28 cellular contexts compared by ENCODE assay signal in the genomic region with DNA sequence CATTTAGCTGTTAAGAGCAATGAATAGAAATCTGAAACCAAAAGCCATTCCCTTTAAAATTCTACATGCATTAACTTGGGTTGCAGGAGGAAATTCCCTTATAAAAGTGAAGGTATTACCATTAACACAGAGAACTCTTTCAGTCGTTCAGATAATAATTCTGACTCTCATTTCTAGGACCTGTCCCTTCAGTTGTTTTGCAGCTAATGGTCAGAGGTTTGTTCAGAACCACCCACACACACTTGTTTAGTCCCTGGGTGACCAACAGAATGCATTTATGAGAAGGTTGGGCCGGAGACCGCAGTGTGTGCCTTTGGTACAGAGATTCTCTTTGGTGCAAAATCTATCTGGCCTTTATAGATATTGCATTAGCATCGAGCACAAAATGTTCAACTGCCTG.
"Had no signal": no experiment of that assay in that cellular context is flagged by ENCODE, and none has a peak within 500 bp of the region (broad histone marks: within the 10 kb centered on the region; RNA-seq: fewer than 3 reads in every experiment).

No MANE protein-coding gene starts in this region.

- H3K27ac ChIP-seq: esophagus muscularis mucosa, foreskin keratinocyte, gastroesophageal sphincter, heart left ventricle, hepatocyte, left ventricle myocardium inferior, lower lobe of right lung, ovary, psoas muscle, sigmoid colon, stomach, thyroid gland, vagina had no signal

- H3K27me3 Mint-ChIP-seq: naive thymus-derived CD8-positive, alpha-beta T cell had no signal

- H2AFZ ChIP-seq: hepatocyte had no signal

- H3K27me3 ChIP-seq: esophagus muscularis mucosa, foreskin keratinocyte, gastroesophageal sphincter, hepatocyte, ovary, sigmoid colon, stomach, thyroid gland, vagina had no signal

- H3K36me3 ChIP-seq: esophagus muscularis mucosa, gastroesophageal sphincter, heart left ventricle, left ventricle myocardium inferior, lower lobe of right lung, ovary, sigmoid colon, stomach, thyroid gland, vagina had no signal

- H3K4me3 Mint-ChIP-seq: naive thymus-derived CD8-positive, alpha-beta T cell; nephron progenitor cell; stimulated activated effector memory CD8-positive, alpha-beta T cell treated with anti-CD3 and anti-CD28 coated beads, Interleukin-12 subunit alpha, Interleukin-12 subunit beta, amount 100 ng/mL, for 72 hours had no signal

- H3K36me3 Mint-ChIP-seq: naive thymus-derived CD8-positive, alpha-beta T cell; stimulated activated effector memory CD8-positive, alpha-beta T cell treated with anti-CD3 and anti-CD28 coated beads, Interleukin-12 subunit alpha, Interleukin-12 subunit beta, amount 100 ng/mL, for 72 hours had no signal

- H3K4me1 ChIP-seq: gastroesophageal sphincter, heart left ventricle, left ventricle myocardium inferior, lower lobe of right lung, psoas muscle, stomach, thyroid gland, vagina had no signal

- FAIRE-seq: endothelial cell of umbilical vein, kidney had no signal

- H3K9me3 Mint-ChIP-seq: nephron progenitor cell had no signal

- H3K4me1 Mint-ChIP-seq: naive thymus-derived CD8-positive, alpha-beta T cell; stimulated activated effector memory CD8-positive, alpha-beta T cell treated with anti-CD3 and anti-CD28 coated beads, Interleukin-12 subunit alpha, Interleukin-12 subunit beta, amount 100 ng/mL, for 72 hours had no signal

- H3K4me3 ChIP-seq: esophagus muscularis mucosa, gastroesophageal sphincter, heart left ventricle, hepatocyte, left ventricle myocardium inferior, lower lobe of right lung, ovary, psoas muscle, sigmoid colon, stomach, thyroid gland, vagina had no signal

- H3K4me2 ChIP-seq: hepatocyte had no signal

- H3K79me2 ChIP-seq: hepatocyte had no signal

- H3K9me3 ChIP-seq: esophagus muscularis mucosa, gastroesophageal sphincter, heart left ventricle, left ventricle myocardium inferior, lower lobe of right lung, ovary, psoas muscle, sigmoid colon, stomach, thyroid gland, vagina had no signal

- DNase-seq: dermis blood vessel endothelial cell; effector memory CD4-positive, alpha-beta T cell; foreskin keratinocyte; heart left ventricle; kidney; left cardiac atrium; left ventricle myocardium inferior; lower lobe of right lung; naive thymus-derived CD8-positive, alpha-beta T cell; nephron progenitor cell; nucleus accumbens; ovary; posterior cingulate gyrus; psoas muscle; right cardiac atrium; sigmoid colon; stimulated activated CD4-positive, alpha-beta T cell treated with anti-CD3 and anti-CD28 coated beads, Interleukin-2, amount 100 ng/mL, for 24 hours; stimulated activated CD4-positive, alpha-beta T cell treated with anti-CD3 and anti-CD28 coated beads, Interleukin-4, amount 100 ng/mL, for 24 hours; stimulated activated naive CD4-positive, alpha-beta T cell treated with Interleukin-2 at 50 U/mL for 16 hours; stomach; thyroid gland; trophoblast cell had no signal

- H3K27ac Mint-ChIP-seq: naive thymus-derived CD8-positive, alpha-beta T cell; stimulated activated effector memory CD8-positive, alpha-beta T cell treated with anti-CD3 and anti-CD28 coated beads, Interleukin-12 subunit alpha, Interleukin-12 subunit beta, amount 100 ng/mL, for 72 hours had no signal
